In the genomic region with DNA sequence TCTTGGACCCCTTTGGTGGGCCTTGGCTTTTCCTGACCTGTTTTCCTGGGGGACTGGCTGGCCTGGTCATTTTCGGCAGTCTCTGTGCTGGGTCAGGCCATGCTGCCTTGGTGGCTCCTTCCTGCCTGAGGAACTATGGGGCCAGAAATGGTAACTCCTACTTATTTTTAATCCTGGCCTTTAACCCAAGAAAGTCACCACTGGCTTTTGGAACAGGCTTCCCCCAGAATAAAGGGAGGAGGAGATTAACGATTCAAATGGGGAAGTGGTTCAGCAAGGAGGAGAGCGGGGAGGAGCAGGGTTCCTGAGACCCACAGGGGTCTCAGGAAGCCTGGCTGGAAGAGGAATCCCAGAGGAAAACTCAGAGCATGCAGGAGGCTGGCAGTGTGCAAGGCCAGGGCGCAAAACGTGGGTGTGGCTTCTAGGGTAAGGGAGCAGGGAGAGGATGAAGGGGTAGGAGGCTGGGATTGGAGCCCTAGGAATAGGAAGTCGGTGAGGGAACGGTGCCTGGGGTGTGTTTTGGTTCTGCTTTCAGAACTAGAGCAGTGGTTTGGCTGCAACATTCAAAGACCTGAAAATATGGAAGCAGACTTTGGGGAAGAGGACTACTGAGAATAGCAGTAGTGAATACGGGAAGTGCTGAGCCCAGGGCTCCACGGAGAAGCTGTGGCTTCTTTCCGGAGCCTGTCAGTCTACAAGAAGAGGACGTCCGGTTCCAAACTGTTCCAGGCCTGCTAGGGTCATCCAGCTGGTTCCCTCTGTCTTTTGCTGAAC, we compare ENCODE assay signal across 1 cellular context.
TF ChIP-seq lines count a peak whose summit lies in the region.

No MANE protein-coding gene starts in this region.

TF ChIP-seq in GM23338, 12 proteins besides CTCF, POLR2A, EP300 and RAD21 (continued from another document):
- TF ChIP-seq, protein P1, sequence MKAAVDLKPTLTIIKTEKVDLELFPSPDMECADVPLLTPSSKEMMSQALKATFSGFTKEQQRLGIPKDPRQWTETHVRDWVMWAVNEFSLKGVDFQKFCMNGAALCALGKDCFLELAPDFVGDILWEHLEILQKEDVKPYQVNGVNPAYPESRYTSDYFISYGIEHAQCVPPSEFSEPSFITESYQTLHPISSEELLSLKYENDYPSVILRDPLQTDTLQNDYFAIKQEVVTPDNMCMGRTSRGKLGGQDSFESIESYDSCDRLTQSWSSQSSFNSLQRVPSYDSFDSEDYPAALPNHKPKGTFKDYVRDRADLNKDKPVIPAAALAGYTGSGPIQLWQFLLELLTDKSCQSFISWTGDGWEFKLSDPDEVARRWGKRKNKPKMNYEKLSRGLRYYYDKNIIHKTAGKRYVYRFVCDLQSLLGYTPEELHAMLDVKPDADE (IDR thresholded peaks at IDR 0.05) = no peak
TF ChIP-seq in GM23338: peak in this region for 0.
